ENCODE assay signal across 8 cellular contexts in genomic region chr20:21235713-21236445, GRCh38.
DNase-seq lines count a peak whose midpoint lies in the region; ATAC-seq, FAIRE-seq and TF ChIP-seq lines count a peak whose summit lies in the region.

No MANE protein-coding gene starts in this region.

- no peaks in the 10 kb centered on the region for H3K9me3 ChIP-seq in AG04450 (ENCODE audit: control insufficient read depth, insufficient read depth, low read length)

- CTCF ChIA-PET in AG04450 (lab: Charles Lee) = interaction anchor here (0.6 to 5.1 kb wide), 96 partner anchors 10 to 788 kb away, joined by 3 to 270 read pairs (median 5); partner anchors contain the start of genes KIZ, NKX2-2 and XRN2

- TF ChIP-seq CTCF in AG04450 (IDR thresholded peaks at IDR 0.05; ENCODE audit: low read depth, low read length) (peak; percentile 77), NB4 (IDR thresholded peaks at IDR 0.05; ENCODE audit: low read depth, low read length) (peak; percentile 96)

- H3K27ac ChIP-seq in AG04450 (ENCODE audit: low read depth, low read length) = no peak overlapping the region

- ATAC-seq in GM19035 (IDR thresholded peaks at IDR 0.05; ENCODE audit: unreplicated experiment) (peak; percentile 52), SK-N-SH treated with all-trans-retinoic acid at 6 μM for 48 hours (peak; percentile 93)

- no peak for TF ChIP-seq POLR2A in NB4 (IDR thresholded peaks at IDR 0.05; ENCODE audit: extremely low read depth, insufficient read length)

- DNase-seq in AG04450 (ENCODE audit: low read depth, low spot score) = peak; percentile 32
- DNase-seq in NB4 (ENCODE audit: low read depth) = peak; percentile 73
- DNase-seq in activated naive CD4-positive, alpha-beta T cell treated with anti-CD3 and anti-CD28 coated beads, Interleukin-2, amount 50 U/mL, for 16 hours = peak; percentile 60
- DNase-seq in glomerular visceral epithelial cell (ENCODE audit: extremely low spot score) = peak; percentile 73
- peak; percentile 92 for DNase-seq in pons (ENCODE audit: low spot score)
- peak; percentile 53 for DNase-seq in urothelium cell line (ENCODE audit: low spot score)

- POLR2A ChIA-PET in AG04450 (lab: Yijun Ruan, JAX) = interaction anchor here (1.0 to 1.6 kb wide), 2 partner anchors 67 to 269 kb away, joined by 3 to 4 read pairs; partner anchors contain the start of gene XRN2

- no peaks in the 10 kb centered on the region for H3K27me3 ChIP-seq in AG04450 (ENCODE audit: control insufficient read depth, insufficient read depth, low read length)

- H3K4me3 ChIP-seq in AG04450 (ENCODE audit: low read depth, low read length) = no peak overlapping the region
- H3K4me3 ChIP-seq in NB4 (ENCODE audit: low read depth, low read length) = no peak overlapping the region

- FAIRE-seq in urothelium cell line (lab: Jason Lieb, UNC) = no peak

TF ChIP-seq in SK-N-SH treated with all-trans-retinoic acid at 6 μM for 48 hours, 23 proteins besides CTCF, POLR2A, EP300 and RAD21:
- TF ChIP-seq RARB (CRISPR knock-in tag; IDR thresholded peaks at IDR 0.05) = no peak
TF ChIP-seq in SK-N-SH treated with all-trans-retinoic acid at 6 μM for 48 hours: peak in this region for 0.

Comparison
In these comparisons a context has a peak if more than half of its experiments do, and no peak if none do; other contexts are left out.
1. DNase-seq: peak in every context shown above with its lines; median percentile 92 in pons; 73 in NB4; 73 in glomerular visceral epithelial cell; 60 in activated naive CD4-positive, alpha-beta T cell treated with anti-CD3 and anti-CD28 coated beads, Interleukin-2, amount 50 U/mL, for 16 hours; 53 in urothelium cell line; 32 in AG04450.